1 cellular context compared by ENCODE assay signal in genomic region chr11:105057432-105057831, GRCh38.
TF ChIP-seq lines count a peak whose summit lies in the region.

No MANE protein-coding gene starts in this region.

TF ChIP-seq in HepG2, 621 proteins besides CTCF, POLR2A, EP300 and RAD21 (continued from another document):
- TF ChIP-seq AHDC1 (CRISPR knock-in tag; IDR thresholded peaks at IDR 0.05; ENCODE audit: borderline replicate concordance) (peak; percentile 62; the same call in 1 of the 2 replicates), SIX1 (CRISPR knock-in tag; IDR thresholded peaks at IDR 0.05; ENCODE audit: borderline replicate concordance) (peak; percentile 83; the same call in 1 of the 2 replicates), NCOA2 (CRISPR knock-in tag; IDR thresholded peaks at IDR 0.05) (peak; percentile 82), CHD4 (IDR thresholded peaks at IDR 0.05; ENCODE audit: borderline replicate concordance, low read length) (no peak), MED13 (CRISPR knock-in tag; IDR thresholded peaks at IDR 0.05) (peak; percentile 46; the same call in 1 of the 2 replicates), HOMEZ (CRISPR knock-in tag; IDR thresholded peaks at IDR 0.05; ENCODE audit: low read depth) (0 out of 2 replicates have a peak, but pooled peaks have one; percentile 11), TCF7 (IDR thresholded peaks at IDR 0.05; ENCODE audit: low read depth) (peak; percentile 46), PPARG (CRISPR knock-in tag; conservative IDR thresholded peaks at IDR 0.05) (0 out of 2 replicates have a peak, but pooled peaks have one; percentile 26), TEAD3 (CRISPR knock-in tag; optimal IDR thresholded peaks at IDR 0.05; ENCODE audit: borderline replicate concordance) (peak; percentile 43), CREB1 (IDR thresholded peaks at IDR 0.05) (no peak), CREB1 (CRISPR knock-in tag; IDR thresholded peaks at IDR 0.05) (0 out of 2 replicates have a peak, but pooled peaks have one; percentile 27), TFDP2 (CRISPR knock-in tag; IDR thresholded peaks at IDR 0.05) (no peak), KDM6A (CRISPR knock-in tag; IDR thresholded peaks at IDR 0.05; ENCODE audit: low read depth) (0 out of 2 replicates have a peak, but pooled peaks have one; percentile 18), MED1 (CRISPR knock-in tag; IDR thresholded peaks at IDR 0.05) (peak; percentile 59; the same call in 1 of the 2 replicates), FOXJ3 (CRISPR knock-in tag; IDR thresholded peaks at IDR 0.05; ENCODE audit: borderline replicate concordance) (peak; percentile 77; the same call in 1 of the 2 replicates), SOX5 (CRISPR knock-in tag; IDR thresholded peaks at IDR 0.05; ENCODE audit: borderline replicate concordance) (peak; percentile 56; the same call in 1 of the 2 replicates), NR2F2 (IDR thresholded peaks at IDR 0.05; ENCODE audit: borderline replicate concordance, low read depth) (no peak)
